ENCODE assay signal across 21 cellular contexts in genomic region chr9:13646500-13646899, GRCh38.
"Had no signal": no experiment of that assay in that cellular context is flagged by ENCODE, and none has a peak within 500 bp of the region (broad histone marks: within the 10 kb centered on the region; RNA-seq: fewer than 3 reads in every experiment).

No MANE protein-coding gene starts in this region.

- DNase-seq: Kasumi-1, NCI-H1092, NCI-H1417, NCI-H1436 treated with DMSO at 0.1 percent for 48 hours, NCI-H1694, NCI-H187 treated with DMSO at 0.1 percent for 48 hours, NCI-H2029 treated with DMSO at 0.1 percent for 48 hours, NCI-H2171 treated with DMSO at 0.1 percent for 48 hours, NCI-H2227 treated with DMSO at 0.1 percent for 48 hours, NCI-H524 treated with DMSO at 0.1 percent for 48 hours, NCI-H69, NCI-H774, SHP77, T-helper 1 cell had no signal

- H3K27ac ChIP-seq: HL-60, KMS-11, RWPE1 had no signal

- H3K4me3 ChIP-seq: K562 had no signal

- H3K27ac Mint-ChIP-seq: IgD-negative memory B cell had no signal

- H3K9ac ChIP-seq: KMS-11 had no signal

- H3K27me3 Mint-ChIP-seq: IgD-negative memory B cell had no signal

- ATAC-seq: K562, Panc1, SK-N-SH treated with all-trans-retinoic acid at 6 μM for 48 hours had no signal

- H3K36me3 Mint-ChIP-seq: IgD-negative memory B cell had no signal

- H3K4me2 ChIP-seq: KMS-11 had no signal

- H3K4me3 Mint-ChIP-seq: IgD-negative memory B cell had no signal

- H3K4me1 Mint-ChIP-seq: IgD-negative memory B cell had no signal
